26 cellular contexts compared by ENCODE assay signal in the genomic region with DNA sequence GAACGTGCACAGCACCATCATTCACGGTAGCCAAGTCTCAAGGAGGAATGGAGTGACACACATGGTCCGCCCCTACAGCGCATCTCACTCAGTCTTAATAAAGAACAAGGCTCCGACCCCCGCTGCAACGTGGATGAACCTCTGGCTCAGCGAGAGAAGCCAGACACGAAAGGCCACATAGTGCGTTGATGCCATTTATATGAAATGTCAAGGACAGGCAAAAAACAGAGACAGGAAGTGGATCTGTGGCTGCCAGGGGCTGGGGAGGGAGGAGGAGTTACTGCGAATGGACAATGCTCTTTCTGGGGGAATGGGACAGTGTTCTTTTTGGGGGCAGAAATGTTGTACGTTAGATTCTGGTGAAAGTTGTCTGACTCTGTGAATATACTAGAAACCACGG. TPM values are rescaled to one million over a fixed set of nuclear protein-coding genes. Genes with fewer than 3 reads are reported as not detected.
"Had no signal": no experiment of that assay in that cellular context is flagged by ENCODE, and none has a peak within 500 bp of the region (broad histone marks: within the 10 kb centered on the region; RNA-seq: fewer than 3 reads in every experiment).

No MANE protein-coding gene starts in this region.

- H3K9me3 ChIP-seq: right lobe of liver, SK-N-SH, stomach, suprapubic skin, transverse colon had no signal

- H3K4me3 Mint-ChIP-seq: activated naive CD4-positive, alpha-beta T cell treated with anti-CD3 and anti-CD28 coated beads, Interleukin-2, amount 10 ng/mL, durations not matched to agents 7 days and 5 days; natural killer cell; stimulated activated memory B cell treated with anti-CD40 and anti-IgM and Interleukin-4, amounts not matched to agents 10 μg/mL and 1 μg/mL and 100 μg/mL, for 72 hours had no signal

- H3K27me3 ChIP-seq: brain microvascular endothelial cell, foreskin keratinocyte, right lobe of liver, stomach, suprapubic skin, transverse colon had no signal

- H3K27ac ChIP-seq: brain microvascular endothelial cell, foreskin keratinocyte, parathyroid adenoma, right lobe of liver, skin epidermis, suprapubic skin, transverse colon, VCaP had no signal

- H3K4me1 Mint-ChIP-seq: activated naive CD4-positive, alpha-beta T cell treated with anti-CD3 and anti-CD28 coated beads, Interleukin-2, amount 10 ng/mL, durations not matched to agents 7 days and 5 days; natural killer cell; stimulated activated memory B cell treated with anti-CD40 and anti-IgM and Interleukin-4, amounts not matched to agents 10 μg/mL and 1 μg/mL and 100 μg/mL, for 72 hours had no signal

- H3K4me1 ChIP-seq: foreskin keratinocyte, parathyroid adenoma, right lobe of liver had no signal

- H3K27me3 Mint-ChIP-seq: activated naive CD4-positive, alpha-beta T cell treated with anti-CD3 and anti-CD28 coated beads, Interleukin-2, amount 10 ng/mL, durations not matched to agents 7 days and 5 days; stimulated activated memory B cell treated with anti-CD40 and anti-IgM and Interleukin-4, amounts not matched to agents 10 μg/mL and 1 μg/mL and 100 μg/mL, for 72 hours had no signal

- DNase-seq: activated CD4-positive, alpha-beta T cell treated with anti-CD3 and anti-CD28 coated beads, Interleukin-2, amount 50 U/mL, for 4 hours; activated effector memory CD4-positive, alpha-beta T cell treated with anti-CD3 and anti-CD28 coated beads, Interleukin-2, amount 50 U/mL, for 16 hours; activated naive CD4-positive, alpha-beta T cell treated with anti-CD3 and anti-CD28 coated beads, Interleukin-2, amount 10 ng/mL, durations not matched to agents 7 days and 5 days; aorta; brain microvascular endothelial cell; caudate nucleus; dermis blood vessel endothelial cell; effector memory CD4-positive, alpha-beta T cell; foreskin keratinocyte; natural killer cell; right lobe of liver; SK-N-SH; stomach; transverse colon had no signal

- H3K9me3 Mint-ChIP-seq: activated naive CD4-positive, alpha-beta T cell treated with anti-CD3 and anti-CD28 coated beads, Interleukin-2, amount 10 ng/mL, durations not matched to agents 7 days and 5 days; natural killer cell; stimulated activated memory B cell treated with anti-CD40 and anti-IgM and Interleukin-4, amounts not matched to agents 10 μg/mL and 1 μg/mL and 100 μg/mL, for 72 hours had no signal

- ATAC-seq: activated CD4-positive, CD25-positive, alpha-beta regulatory T cell treated with anti-CD3 and anti-CD28 coated beads, Interleukin-2, amount 50 U/mL, for 24 hours; foreskin keratinocyte; left lobe of liver; natural killer cell; stimulated activated memory B cell treated with anti-CD40 and anti-IgM and Interleukin-4, amounts not matched to agents 10 μg/mL and 1 μg/mL and 100 μg/mL, for 72 hours had no signal

- H3K36me3 Mint-ChIP-seq: natural killer cell had no signal

- H3K27ac Mint-ChIP-seq: activated naive CD4-positive, alpha-beta T cell treated with anti-CD3 and anti-CD28 coated beads, Interleukin-2, amount 10 ng/mL, durations not matched to agents 7 days and 5 days; natural killer cell; stimulated activated memory B cell treated with anti-CD40 and anti-IgM and Interleukin-4, amounts not matched to agents 10 μg/mL and 1 μg/mL and 100 μg/mL, for 72 hours had no signal

- H3K4me3 ChIP-seq: lung, right lobe of liver, skin epidermis, stomach, suprapubic skin, transverse colon had no signal

RNA-seq across cellular contexts. Expression of a gene that starts 51.4 kb away (rescaled TPM):
- total RNA-seq: aorta; dermis blood vessel endothelial cell; foreskin keratinocyte; glomerular endothelial cell; kidney epithelial cell; lung; T-helper 2 cell treated with Interferon-gamma antibody and Interleukin-4, amounts not matched to agents 100 ng/mL and 5 ng/mL, for 36 hours had no signal
- polyA plus RNA-seq: aorta, esophagus, foreskin keratinocyte, lung, SK-N-SH, stomach had no signal
